Comparison of ENCODE assay signal across 31 cellular contexts in the genomic region with DNA sequence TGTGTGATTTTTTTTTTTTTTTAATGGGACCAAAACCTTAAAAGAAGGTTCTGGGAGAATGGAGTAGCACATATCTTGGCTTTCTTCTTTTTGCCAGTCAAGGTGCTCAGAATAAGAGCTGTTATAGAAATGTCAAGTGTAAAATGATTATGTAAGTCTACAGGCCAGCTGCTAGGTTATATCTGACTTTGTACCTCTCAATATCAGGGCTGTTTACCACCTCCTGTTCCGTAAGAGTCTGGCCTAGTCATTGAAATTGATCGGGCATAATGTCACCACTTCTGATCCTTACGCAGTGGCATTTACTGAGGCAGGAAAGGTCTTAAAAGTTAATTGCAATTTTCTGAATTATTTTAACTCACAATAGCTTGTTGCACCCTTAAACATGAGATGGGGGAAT. TPM values are rescaled to one million over a fixed set of nuclear protein-coding genes. Genes with fewer than 3 reads are reported as not detected.
"Had no signal": no experiment of that assay in that cellular context is flagged by ENCODE, and none has a peak within 500 bp of the region (broad histone marks: within the 10 kb centered on the region; RNA-seq: fewer than 3 reads in every experiment).

No MANE protein-coding gene starts in this region.

- H3K27me3 Mint-ChIP-seq: activated naive CD4-positive, alpha-beta T cell treated with anti-CD3 and anti-CD28 coated beads, Interleukin-2, amount 10 ng/mL, durations not matched to agents 7 days and 5 days; brain; naive B cell had no signal

- H3K27ac Mint-ChIP-seq: activated naive CD4-positive, alpha-beta T cell treated with anti-CD3 and anti-CD28 coated beads, Interleukin-2, amount 10 ng/mL, durations not matched to agents 7 days and 5 days; activated naive CD8-positive, alpha-beta T cell treated with anti-CD3 and anti-CD28 coated beads, Interleukin-2, amount 10 ng/mL, durations not matched to agents 7 days and 5 days; activated T-helper 1 cell treated with anti-CD3 and anti-CD28 coated beads, Interleukin-12 subunit alpha, Interleukin-12 subunit beta, Interleukin-2, Interleukin-4 antibody, amounts not matched to agents 30 ng/mL and 10 ng/mL and 1 ng/mL, durations not matched to agents 14 hours and 24 hours and 36 hours; nephron progenitor cell; stimulated activated effector memory CD8-positive, alpha-beta T cell treated with anti-CD3 and anti-CD28 coated beads, Interleukin-12 subunit alpha, Interleukin-12 subunit beta, amount 100 ng/mL, for 72 hours; stimulated activated naive CD8-positive, alpha-beta T cell treated with anti-CD3 and anti-CD28 coated beads, Interleukin-15, Interleukin-2, amounts not matched to agents 100 ng/mL and 50 ng/mL, for 24 hours; T-helper 2 cell treated with Interferon-gamma antibody and Interleukin-4, amounts not matched to agents 5 μg/mL and 100 μg/mL, for 36 hours had no signal

- H3K4me3 Mint-ChIP-seq: activated naive CD4-positive, alpha-beta T cell treated with anti-CD3 and anti-CD28 coated beads, Interleukin-2, amount 10 ng/mL, durations not matched to agents 7 days and 5 days; activated naive CD8-positive, alpha-beta T cell treated with anti-CD3 and anti-CD28 coated beads, Interleukin-2, amount 10 ng/mL, durations not matched to agents 7 days and 5 days; activated T-helper 1 cell treated with anti-CD3 and anti-CD28 coated beads, Interleukin-12 subunit alpha, Interleukin-12 subunit beta, Interleukin-2, Interleukin-4 antibody, amounts not matched to agents 30 ng/mL and 10 ng/mL and 1 ng/mL, durations not matched to agents 14 hours and 24 hours and 36 hours; brain; mesothelial cell of epicardium; naive B cell; nephron progenitor cell; stimulated activated effector memory CD8-positive, alpha-beta T cell treated with anti-CD3 and anti-CD28 coated beads, Interleukin-12 subunit alpha, Interleukin-12 subunit beta, amount 100 ng/mL, for 72 hours; stimulated activated naive CD8-positive, alpha-beta T cell treated with anti-CD3 and anti-CD28 coated beads, Interleukin-15, Interleukin-2, amounts not matched to agents 100 ng/mL and 50 ng/mL, for 24 hours; T-helper 2 cell treated with Interferon-gamma antibody and Interleukin-4, amounts not matched to agents 5 μg/mL and 100 μg/mL, for 36 hours had no signal

- H3K36me3 ChIP-seq: ascending aorta, cardiac muscle cell, gastroesophageal sphincter, neutrophil, thoracic aorta, uterus had no signal

- DNase-seq: activated CD4-positive, alpha-beta T cell treated with anti-CD3 and anti-CD28 coated beads for 48 hours; activated CD4-positive, alpha-beta T cell treated with anti-CD3 and anti-CD28 coated beads, Interleukin-2, amount 50 U/mL, for 48 hours; activated CD8-positive, alpha-beta memory T cell treated with anti-CD3 and anti-CD28 coated beads, Interleukin-2, amount 50 U/mL, for 4 hours; activated effector memory CD4-positive, alpha-beta T cell treated with anti-CD3 and anti-CD28 coated beads, Interleukin-2, amount 50 U/mL, for 16 hours; activated naive CD4-positive, alpha-beta T cell treated with anti-CD3 and anti-CD28 coated beads, Interleukin-2, amount 10 ng/mL, durations not matched to agents 7 days and 5 days; activated naive CD8-positive, alpha-beta T cell treated with anti-CD3 and anti-CD28 coated beads, Interleukin-2, amount 10 ng/mL, durations not matched to agents 7 days and 5 days; activated T-cell treated with anti-CD3 and anti-CD28 coated beads, Interleukin-2, amount 50 U/mL, for 1 hour; dorsolateral prefrontal cortex; effector memory CD4-positive, alpha-beta T cell; hippocampal formation; kidney; naive B cell; nephron progenitor cell; small intestine; stimulated activated CD4-positive, alpha-beta T cell treated with anti-CD3 and anti-CD28 coated beads, Interleukin-4, amount 100 ng/mL, for 24 hours; T-helper 1 cell; uterus had no signal

- H3K27ac ChIP-seq: ascending aorta, cardiac muscle cell, coronary artery, gastroesophageal sphincter, neutrophil, thoracic aorta, uterus had no signal

- H3K4me1 Mint-ChIP-seq: activated naive CD4-positive, alpha-beta T cell treated with anti-CD3 and anti-CD28 coated beads, Interleukin-2, amount 10 ng/mL, durations not matched to agents 7 days and 5 days; activated naive CD8-positive, alpha-beta T cell treated with anti-CD3 and anti-CD28 coated beads, Interleukin-2, amount 10 ng/mL, durations not matched to agents 7 days and 5 days; naive B cell; stimulated activated effector memory CD8-positive, alpha-beta T cell treated with anti-CD3 and anti-CD28 coated beads, Interleukin-12 subunit alpha, Interleukin-12 subunit beta, amount 100 ng/mL, for 72 hours had no signal

- H3K4me1 ChIP-seq: uterus had no signal

- H3K9me3 ChIP-seq: ascending aorta, gastroesophageal sphincter, neutrophil, thoracic aorta, uterus had no signal

- H3K9me3 Mint-ChIP-seq: activated naive CD4-positive, alpha-beta T cell treated with anti-CD3 and anti-CD28 coated beads, Interleukin-2, amount 10 ng/mL, durations not matched to agents 7 days and 5 days; activated naive CD8-positive, alpha-beta T cell treated with anti-CD3 and anti-CD28 coated beads, Interleukin-2, amount 10 ng/mL, durations not matched to agents 7 days and 5 days; activated T-helper 1 cell treated with anti-CD3 and anti-CD28 coated beads, Interleukin-12 subunit alpha, Interleukin-12 subunit beta, Interleukin-2, Interleukin-4 antibody, amounts not matched to agents 30 ng/mL and 10 ng/mL and 1 ng/mL, durations not matched to agents 14 hours and 24 hours and 36 hours; stimulated activated effector memory CD8-positive, alpha-beta T cell treated with anti-CD3 and anti-CD28 coated beads, Interleukin-12 subunit alpha, Interleukin-12 subunit beta, amount 100 ng/mL, for 72 hours; T-helper 2 cell treated with Interferon-gamma antibody and Interleukin-4, amounts not matched to agents 5 μg/mL and 100 μg/mL, for 36 hours had no signal

- H3K27me3 ChIP-seq: ascending aorta, cardiac muscle cell, dorsolateral prefrontal cortex, gastroesophageal sphincter, neutrophil, uterus had no signal

- ATAC-seq: gastroesophageal sphincter; sciatic nerve; stimulated activated effector memory CD8-positive, alpha-beta T cell treated with anti-CD3 and anti-CD28 coated beads, Interleukin-12 subunit alpha, Interleukin-12 subunit beta, amount 100 ng/mL, for 72 hours had no signal

- H3K4me3 ChIP-seq: ascending aorta, cardiac muscle cell, coronary artery, dorsolateral prefrontal cortex, gastroesophageal sphincter, thoracic aorta, uterus had no signal

- H3K36me3 Mint-ChIP-seq: activated naive CD4-positive, alpha-beta T cell treated with anti-CD3 and anti-CD28 coated beads, Interleukin-2, amount 10 ng/mL, durations not matched to agents 7 days and 5 days; activated naive CD8-positive, alpha-beta T cell treated with anti-CD3 and anti-CD28 coated beads, Interleukin-2, amount 10 ng/mL, durations not matched to agents 7 days and 5 days; naive B cell; stimulated activated effector memory CD8-positive, alpha-beta T cell treated with anti-CD3 and anti-CD28 coated beads, Interleukin-12 subunit alpha, Interleukin-12 subunit beta, amount 100 ng/mL, for 72 hours had no signal

RNA-seq across cellular contexts. Expression of a gene that starts 41.1 kb away (rescaled TPM):
- total RNA-seq: activated CD8-positive, alpha-beta memory T cell treated with anti-CD3 and anti-CD28 coated beads for 36 hours; activated naive CD8-positive, alpha-beta T cell treated with anti-CD3 and anti-CD28 coated beads, Interleukin-2, amount 10 ng/mL, durations not matched to agents 7 days and 5 days; activated T-helper 1 cell treated with anti-CD3 and anti-CD28 coated beads, Interleukin-12 subunit alpha, Interleukin-12 subunit beta, Interleukin-2, Interleukin-4 antibody, amounts not matched to agents 30 ng/mL and 10 ng/mL and 1 ng/mL, durations not matched to agents 14 hours and 24 hours and 36 hours had no signal
